In genomic region chr12:100895197-100895596, GRCh38 we compare ENCODE assay signal across 18 cellular contexts.
DNase-seq lines count a peak whose midpoint lies in the region; FAIRE-seq lines count a peak whose summit lies in the region.
"Had no signal": no experiment of that assay in that cellular context is flagged by ENCODE, and none has a peak within 500 bp of the region (broad histone marks: within the 10 kb centered on the region; RNA-seq: fewer than 3 reads in every experiment).

No MANE protein-coding gene starts in this region.

- DNase-seq in RCC 7860 (ENCODE audit: low spot score) (peak; percentile 22), putamen (ENCODE audit: low spot score) (peak; percentile 18), superior temporal gyrus (ENCODE audit: extremely low spot score) (peak; percentile 41), GM03348 (ENCODE audit: low spot score) (no peak), cortex of kidney (lab: John Stamatoyannopoulos, UW) (no peak)
- DNase-seq: AML-193; Caco-2; Calu3; CD4-positive, alpha-beta T cell; CD8-positive, alpha-beta T cell; DMS79 treated with DMSO at 0.1 percent for 48 hours; GF-D8 had no signal

- peak; percentile 74 for FAIRE-seq in RCC 7860 (lab: Jason Lieb, UNC)
- FAIRE-seq: A549, D721Med, G401.6, GM12878, GM12892, GM18507 had no signal

Comparison
In these comparisons a context has a peak if more than half of its experiments do, and no peak if none do; other contexts are left out.
1. DNase-seq: peak in RCC 7860 (single experiment), putamen (single experiment) and superior temporal gyrus (single experiment); none in GM03348 (single experiment) and cortex of kidney (single experiment).